Comparison of ENCODE assay signal across 13 cellular contexts in genomic region chr1:206715120-206715519, GRCh38. TPM values are rescaled to one million over a fixed set of nuclear protein-coding genes. Genes with fewer than 3 reads are reported as not detected.
DNase-seq lines count a peak whose midpoint lies in the region; ATAC-seq lines count a peak whose summit lies in the region.
"Had no signal": no experiment of that assay in that cellular context is flagged by ENCODE, and none has a peak within 500 bp of the region (broad histone marks: within the 10 kb centered on the region; RNA-seq: fewer than 3 reads in every experiment).

No MANE protein-coding gene starts in this region.

- ATAC-seq in activated T-cell treated with anti-CD3 and anti-CD28 coated beads, Interleukin-2, amount 50 U/mL, for 72 hours (replicated peaks in 1 of 2) = no peak
- ATAC-seq in memory B cell (ENCODE audit: low read depth) = no peak
- ATAC-seq in GM18909 (IDR thresholded peaks at IDR 0.05; ENCODE audit: poor library complexity, unreplicated experiment) = no peak
- no peak for ATAC-seq in GM21381 (IDR thresholded peaks at IDR 0.05; ENCODE audit: unreplicated experiment)

- no peaks in the 10 kb centered on the region for H3K36me3 ChIP-seq in thymus (ENCODE audit: control insufficient read depth, insufficient read depth)
- H3K36me3 ChIP-seq: HAP-1 had no signal

- no peak overlapping the region for H3K4me3 ChIP-seq in thymus (ENCODE audit: low read length)
- H3K4me3 ChIP-seq: HAP-1 had no signal

- intact Hi-C loops in posterior cingulate gyrus (cut with DNase I) = no loop called here

- H3K27me3 Mint-ChIP-seq in activated T-cell treated with anti-CD3 and anti-CD28 coated beads, Interleukin-2, amount 50 U/mL, for 72 hours (ENCODE audit: low read depth) = no peaks in the 10 kb centered on the region
- no peaks in the 10 kb centered on the region for H3K27me3 Mint-ChIP-seq in memory B cell

- DNase-seq in activated T-cell treated with anti-CD3 and anti-CD28 coated beads, Interleukin-2, amount 50 U/mL, for 1 hour = peak; percentile 13
- DNase-seq in activated T-cell treated with anti-CD3 and anti-CD28 coated beads for 4 hours = no peak
- DNase-seq in activated T-cell treated with anti-CD3 and anti-CD28 coated beads, Interleukin-2, amount 50 U/mL, for 72 hours = no peak
- no peak for DNase-seq in memory B cell (ENCODE audit: low spot score in 2 of 2)
- DNase-seq in posterior cingulate gyrus = no peak
- DNase-seq: activated CD4-positive, alpha-beta T cell treated with anti-CD3 and anti-CD28 coated beads for 4 hours; NCI-H226 had no signal

- H3K4me1 ChIP-seq in thymus (ENCODE audit: control insufficient read depth, insufficient read depth, low read length) = peaks cover 29% of the 10 kb centered on the region
- H3K4me1 ChIP-seq: HAP-1 had no signal

- H3K27me3 ChIP-seq in thymus (ENCODE audit: control insufficient read depth, insufficient read depth) = no peaks in the 10 kb centered on the region

- no peaks in the 10 kb centered on the region for H3K36me3 Mint-ChIP-seq in activated T-cell treated with anti-CD3 and anti-CD28 coated beads, Interleukin-2, amount 50 U/mL, for 72 hours (ENCODE audit: insufficient read depth in 2 of 2)
- H3K36me3 Mint-ChIP-seq in memory B cell = peaks cover 5% of the 10 kb centered on the region

- H3K27ac ChIP-seq in thymus (ENCODE audit: low read depth) = peak overlapping the region; percentile 56

- peak overlapping the region; percentile 71 for H3K27ac Mint-ChIP-seq in activated T-cell treated with anti-CD3 and anti-CD28 coated beads, Interleukin-2, amount 50 U/mL, for 72 hours
- peak overlapping the region; percentile 26 for H3K27ac Mint-ChIP-seq in memory B cell

- peaks cover 72% of the 10 kb centered on the region for H3K4me1 Mint-ChIP-seq in activated T-cell treated with anti-CD3 and anti-CD28 coated beads, Interleukin-2, amount 50 U/mL, for 72 hours (ENCODE audit: low read depth)
- H3K4me1 Mint-ChIP-seq in memory B cell = peaks cover 62% of the 10 kb centered on the region

- 94% methylated on average over 4 of the region's 4 CpGs for WGBS in thymus

- H3K9me3 Mint-ChIP-seq in activated T-cell treated with anti-CD3 and anti-CD28 coated beads, Interleukin-2, amount 50 U/mL, for 72 hours = no peaks in the 10 kb centered on the region
- H3K9me3 Mint-ChIP-seq in memory B cell = no peaks in the 10 kb centered on the region

- H3K9me3 ChIP-seq in thymus (ENCODE audit: control insufficient read depth) = no peaks in the 10 kb centered on the region
- H3K9me3 ChIP-seq: HAP-1 had no signal

- H3K4me3 Mint-ChIP-seq in activated T-cell treated with anti-CD3 and anti-CD28 coated beads, Interleukin-2, amount 50 U/mL, for 72 hours = peak overlapping the region in 1 of 2 donors; percentile 50
- peak overlapping the region; percentile 33 for H3K4me3 Mint-ChIP-seq in memory B cell

RNA-seq across cellular contexts. Expression of gene MAPKAPK2, which starts 30.4 kb away (rescaled TPM):
- total RNA-seq in activated T-cell treated with anti-CD3 and anti-CD28 coated beads, Interleukin-2, amount 50 U/mL, for 72 hours = 100 to 1,000 TPM; 101 to 102 TPM
- 72.3 TPM for polyA plus RNA-seq in thymus

RNA-seq across cellular contexts. Expression of gene IL19, which starts 55.5 kb away (rescaled TPM):
- not detected for total RNA-seq in activated T-cell treated with anti-CD3 and anti-CD28 coated beads, Interleukin-2, amount 50 U/mL, for 72 hours
- polyA plus RNA-seq in thymus = 1.0 TPM
- total RNA-seq: epithelial cell of proximal tubule had no signal

RNA-seq across cellular contexts. Expression of gene IL10, which starts 57.2 kb away (rescaled TPM):
- 1 to 10 TPM in 1 of 2 donors, under 1 TPM in 1; 0.77 to 2.3 TPM for total RNA-seq in activated T-cell treated with anti-CD3 and anti-CD28 coated beads, Interleukin-2, amount 50 U/mL, for 72 hours
- polyA plus RNA-seq in thymus = 19.1 TPM
- total RNA-seq: astrocyte, epithelial cell of proximal tubule had no signal
